Comparison of ENCODE assay signal across 13 cellular contexts in the genomic region with DNA sequence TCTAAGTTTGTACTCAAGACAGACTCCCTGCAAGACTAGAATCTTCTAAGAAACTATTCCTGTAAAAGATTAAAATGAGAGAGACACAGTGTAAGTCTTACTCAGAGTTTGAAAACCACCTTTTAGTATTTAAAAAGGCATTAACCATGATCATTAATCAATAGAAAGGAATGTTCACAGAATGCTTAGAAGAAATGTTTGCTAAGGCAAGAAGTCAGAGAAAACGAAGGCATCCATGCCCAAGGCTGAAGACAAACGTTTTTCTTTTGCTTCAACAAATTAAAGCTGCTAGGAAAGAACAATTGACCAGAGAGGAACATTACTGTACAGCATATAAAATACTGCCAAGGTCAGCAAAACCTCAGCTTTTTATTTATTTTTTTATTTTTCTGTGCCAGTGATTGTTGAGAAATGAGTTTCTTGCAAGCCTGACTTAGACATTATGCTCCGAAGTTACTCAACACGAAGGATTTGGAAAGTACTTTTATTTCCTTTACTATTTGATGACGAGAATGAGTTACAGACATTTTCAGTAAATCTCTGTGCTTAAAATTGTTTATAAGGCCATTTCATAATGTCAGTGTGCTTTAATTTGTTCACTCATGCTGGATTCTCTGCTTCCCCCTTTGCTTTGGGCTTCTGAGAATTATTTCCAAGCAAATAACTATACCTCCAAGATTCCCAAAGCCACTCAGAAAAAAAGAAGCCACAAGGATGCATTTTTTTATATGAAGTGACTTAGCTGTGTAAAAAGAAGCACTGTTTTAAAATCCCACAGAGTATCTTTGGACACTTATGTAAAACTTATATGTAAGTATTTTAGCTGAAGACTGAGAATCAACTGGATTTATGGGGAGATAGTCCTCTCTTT. TPM values are rescaled to one million over a fixed set of nuclear protein-coding genes. Genes with fewer than 3 reads are reported as not detected.
DNase-seq lines count a peak whose midpoint lies in the region; ATAC-seq, FAIRE-seq and TF ChIP-seq lines count a peak whose summit lies in the region.
"Had no signal": no experiment of that assay in that cellular context is flagged by ENCODE, and none has a peak within 500 bp of the region (broad histone marks: within the 10 kb centered on the region; RNA-seq: fewer than 3 reads in every experiment).

No MANE protein-coding gene starts in this region.

- DNase-seq in RCC 7860 (ENCODE audit: low spot score) (peak; percentile 62), epithelial cell of esophagus (ENCODE audit: low read depth) (peak; percentile 77), uterus (no peak), posterior cingulate gyrus (no peak), glutamatergic neuron (no peak), T-cell (no peak)
- DNase-seq: activated CD8-positive, alpha-beta memory T cell treated with anti-CD3 and anti-CD28 coated beads, Interleukin-2, amount 50 U/mL, for 48 hours; DMS79 treated with DMSO at 0.1 percent for 48 hours; GOT3; NCI-H82; occipital lobe; T1000 had no signal

- H3K27me3 Mint-ChIP-seq in glutamatergic neuron (ENCODE audit: unreplicated experiment) = peaks cover 1% of the 10 kb centered on the region
- H3K27me3 Mint-ChIP-seq in T-cell = peaks cover 0 to 2% of the 10 kb centered on the region in 2 donors

- intact Hi-C loops in uterus (cut with DNase I; ENCODE audit: low total_unique reads) (no loop called here), posterior cingulate gyrus (cut with DNase I) (no loop called here)

- no peaks in the 10 kb centered on the region for H3K9me3 Mint-ChIP-seq in glutamatergic neuron (ENCODE audit: unreplicated experiment)
- H3K9me3 Mint-ChIP-seq in T-cell = peaks cover 0 to 4% (median 0%) of the 10 kb centered on the region in 3 donors

- TF ChIP-seq POLR2A in uterus (IDR thresholded peaks at IDR 0.05) = no peak

- FAIRE-seq in RCC 7860 (lab: Jason Lieb, UNC) = peak; percentile 84

- H3K4me1 Mint-ChIP-seq in glutamatergic neuron (ENCODE audit: low read depth, unreplicated experiment) (no peaks in the 10 kb centered on the region), T-cell (no peaks in the 10 kb centered on the region)

- no peak for TF ChIP-seq CTCF in epithelial cell of esophagus (IDR thresholded peaks at IDR 0.05; ENCODE audit: insufficient read depth, low read depth, low read length, missing control alignments)
- TF ChIP-seq CTCF in uterus (IDR thresholded peaks at IDR 0.05) = no peak
- no peak for TF ChIP-seq CTCF in glutamatergic neuron (IDR thresholded peaks at IDR 0.05; ENCODE audit: partially characterized antibody, unreplicated experiment)

- no peaks in the 10 kb centered on the region for H3K27me3 ChIP-seq in uterus

- POLR2A ChIA-PET in T-cell (lab: Charles Lee) = no interaction called here

- no peak overlapping the region for H3K4me3 ChIP-seq in epithelial cell of esophagus (ENCODE audit: low read length)
- H3K4me3 ChIP-seq in mesodermal cell (ENCODE audit: extremely low read depth, insufficient read depth, low read length, poor library complexity, severe bottlenecking) = no peak overlapping the region
- no peak overlapping the region for H3K4me3 ChIP-seq in uterus

- no peak overlapping the region for H3K27ac Mint-ChIP-seq in glutamatergic neuron (ENCODE audit: unreplicated experiment)
- H3K27ac Mint-ChIP-seq in T-cell = no peak overlapping the region

- H3K36me3 Mint-ChIP-seq in glutamatergic neuron (ENCODE audit: unreplicated experiment) (peaks cover 6% of the 10 kb centered on the region), T-cell (no peaks in the 10 kb centered on the region)

- H3K27ac ChIP-seq in mesodermal cell (ENCODE audit: low read depth, low read length, severe bottlenecking) = peak overlapping the region; percentile 47
- peak overlapping the region; percentile 63 to 72 for H3K27ac ChIP-seq in uterus

- WGBS in mesodermal cell (ENCODE audit: insufficient coverage in 2 of 2), 2 experiments = 0 to 81% methylated on average over 1 to 5 of the region's 5 CpGs

- H3K36me3 ChIP-seq in mesodermal cell (ENCODE audit: control insufficient read depth, insufficient read depth, low read length) = peaks cover 45% of the 10 kb centered on the region
- no peaks in the 10 kb centered on the region for H3K36me3 ChIP-seq in uterus

- H3K9me3 ChIP-seq in mesodermal cell (ENCODE audit: control insufficient read depth, low read length) (no peaks in the 10 kb centered on the region), uterus (no peaks in the 10 kb centered on the region)

- H3K4me3 Mint-ChIP-seq in glutamatergic neuron (ENCODE audit: unreplicated experiment) (no peak overlapping the region), T-cell (no peak overlapping the region)

- ATAC-seq in T-cell (replicated peaks in 1 of 4) = no peak

- H3K4me1 ChIP-seq in mesodermal cell (ENCODE audit: control insufficient read depth, insufficient read depth, low read length, poor library complexity, severe bottlenecking) = peaks cover 18% of the 10 kb centered on the region
- peaks cover 0 to 3% of the 10 kb centered on the region in 2 donors for H3K4me1 ChIP-seq in uterus

- CTCF ChIA-PET in T-cell (lab: Charles Lee) = no interaction called here

RNA-seq across cellular contexts. Expression of gene RND3, which starts 20.5 kb away (rescaled TPM):
- 41.8 TPM for polyA plus RNA-seq in mesodermal cell (2013, experiment 1 of 2)
- polyA plus RNA-seq in mesodermal cell (2013, experiment 2 of 2) = 44.6 TPM
- total RNA-seq in uterus (10 to 100 TPM; 12.6 to 69.4 (median 41.1) TPM), glutamatergic neuron (ENCODE audit: unreplicated experiment) (49.0 TPM), T-cell (under 1 TPM in 3 of 5 donors, not detected in 2; 0.66 to 0.98 (median 0.90) TPM)

Comparison
In these comparisons a context has a peak if more than half of its experiments do, and no peak if none do; other contexts are left out.
1. DNase-seq: peak in RCC 7860 (single experiment) and epithelial cell of esophagus (single experiment); none in uterus (0 of 2), posterior cingulate gyrus (0 of 10), glutamatergic neuron (single experiment) and T-cell (0 of 34).
2. RNA of gene RND3, which starts 20.5 kb away (total RNA-seq): 12.6 to 69.4 TPM in uterus and 49.0 TPM in glutamatergic neuron (single experiment); 0.66 to 0.98 TPM in T-cell; every median in the first group is over 4 times any median in the second.